23 cellular contexts compared by ENCODE assay signal in the genomic region with DNA sequence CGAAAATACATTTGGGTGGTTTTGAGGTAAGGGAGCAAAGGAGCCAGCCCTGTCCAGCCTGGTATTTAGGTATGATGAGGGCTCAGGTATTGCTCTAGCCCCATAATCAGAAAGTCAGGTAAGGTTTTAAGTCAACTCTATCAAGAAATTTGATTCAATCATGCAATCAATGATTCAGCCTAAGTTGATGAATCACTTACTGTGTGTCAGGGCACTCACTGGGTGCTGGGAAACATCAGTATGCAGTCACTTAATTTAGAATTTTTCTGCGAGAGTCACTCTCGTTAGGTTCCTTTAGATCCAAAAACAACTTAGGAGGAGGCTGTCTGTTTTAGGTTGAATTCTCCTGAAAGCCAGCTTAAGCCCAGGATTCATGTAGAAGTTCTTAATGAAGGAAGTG. TPM values are rescaled to one million over a fixed set of nuclear protein-coding genes. Genes with fewer than 3 reads are reported as not detected.
DNase-seq lines count a peak whose midpoint lies in the region; ATAC-seq and TF ChIP-seq lines count a peak whose summit lies in the region.
"Had no signal": no experiment of that assay in that cellular context is flagged by ENCODE, and none has a peak within 500 bp of the region (broad histone marks: within the 10 kb centered on the region; RNA-seq: fewer than 3 reads in every experiment).

No MANE protein-coding gene starts in this region.

- intact Hi-C loops in MCF 10A (cut with micrococcal nuclease): loop anchor here (5.0 kb wide), 1 partner anchor 67 kb away; no protein-coding TSS in a partner anchor
- intact Hi-C loops in breast epithelium (cut with DNase I; ENCODE audit: low total_unique reads): no loop called here
- intact Hi-C loops in PC-3 (cut with micrococcal nuclease): no loop called here

- ATAC-seq in PC-3 (peak; percentile 40; the same call in 1 of the 2 replicates), esophagus mucosa (peak; percentile 70), HG03521 (IDR thresholded peaks at IDR 0.05; ENCODE audit: unreplicated experiment) (no peak), HG03280 (IDR thresholded peaks at IDR 0.05; ENCODE audit: unreplicated experiment) (no peak)
- ATAC-seq: A549; activated CD8-positive, alpha-beta T cell treated with anti-CD3 and anti-CD28 coated beads for 36 hours; Panc1; right cardiac atrium had no signal

- H3K4me3 Mint-ChIP-seq in MCF 10A (ENCODE audit: unreplicated experiment) (peak overlapping the region; percentile 10), type B pancreatic cell (no peak overlapping the region)
- H3K4me3 Mint-ChIP-seq: activated CD8-positive, alpha-beta T cell treated with anti-CD3 and anti-CD28 coated beads for 36 hours; activated T-cell treated with anti-CD3 and anti-CD28 coated beads, Interleukin-2, amount 50 U/mL, for 24 hours had no signal

- TF ChIP-seq CTCF in MCF 10A (IDR thresholded peaks at IDR 0.05; ENCODE audit: unreplicated experiment): no peak
- TF ChIP-seq CTCF in breast epithelium (IDR thresholded peaks at IDR 0.05): no peak
- TF ChIP-seq CTCF in PC-3 (conservative IDR thresholded peaks at IDR 0.05; ENCODE audit: low read depth, low read length): no peak
- TF ChIP-seq CTCF in type B pancreatic cell (conservative IDR thresholded peaks at IDR 0.05): no peak

- no peak overlapping the region for H3K9ac ChIP-seq in PC-3 (ENCODE audit: low read length)

- H4K20me1 ChIP-seq in PC-3 (ENCODE audit: low read length): no peaks in the 10 kb centered on the region

- DNase-seq in MCF 10A (ENCODE audit: unreplicated experiment) (peak; percentile 46), breast epithelium (ENCODE audit: low spot score in 2 of 2) (no peak), PC-3 (peak; percentile 57), type B pancreatic cell (ENCODE audit: extremely low spot score, unreplicated experiment) (no peak), cortex of kidney (lab: John Stamatoyannopoulos, UW) (no peak)
- DNase-seq: activated CD8-positive, alpha-beta T cell treated with anti-CD3 and anti-CD28 coated beads for 36 hours; activated naive CD4-positive, alpha-beta T cell treated with anti-CD3 and anti-CD28 coated beads, Interleukin-2, amount 50 U/mL, for 16 hours; activated T-cell treated with anti-CD3 and anti-CD28 coated beads, Interleukin-2, amount 50 U/mL, for 24 hours; Karpas-422; left ventricle myocardium inferior; NCI-H1436; NCI-H82; right cardiac atrium; stimulated activated CD4-positive, alpha-beta T cell treated with anti-CD3 and anti-CD28 coated beads, Interleukin-15, amount 100 ng/mL, for 24 hours; stimulated activated naive CD4-positive, alpha-beta T cell treated with Interleukin-2 at 50 U/mL for 16 hours had no signal

- H3F3A ChIP-seq in PC-3 (ENCODE audit: low read length, unreplicated experiment): no peaks in the 10 kb centered on the region

- H3K9me3 Mint-ChIP-seq in MCF 10A (ENCODE audit: unreplicated experiment) (no peaks in the 10 kb centered on the region), type B pancreatic cell (peaks cover 4% of the 10 kb centered on the region)
- H3K9me3 Mint-ChIP-seq: activated CD8-positive, alpha-beta T cell treated with anti-CD3 and anti-CD28 coated beads for 36 hours; activated T-cell treated with anti-CD3 and anti-CD28 coated beads, Interleukin-2, amount 50 U/mL, for 24 hours had no signal

- H3K79me2 ChIP-seq in PC-3 (ENCODE audit: low read length): no peaks in the 10 kb centered on the region

- CTCF ChIA-PET in MCF 10A (lab: Yijun Ruan, JAX) (interaction anchor here (1.6 kb wide), 1 partner anchor 67 kb away, joined by 4 read pairs; no protein-coding TSS in a partner anchor), PC-3 (lab: Charles Lee) (no interaction called here)

- H3K27ac Mint-ChIP-seq in MCF 10A (ENCODE audit: low read depth, unreplicated experiment) (peak overlapping the region; percentile 95), type B pancreatic cell (peak overlapping the region; percentile 77)
- H3K27ac Mint-ChIP-seq: activated CD8-positive, alpha-beta T cell treated with anti-CD3 and anti-CD28 coated beads for 36 hours; activated T-cell treated with anti-CD3 and anti-CD28 coated beads, Interleukin-2, amount 50 U/mL, for 24 hours had no signal

- H3K4me1 Mint-ChIP-seq in MCF 10A (ENCODE audit: insufficient read depth, unreplicated experiment): peaks cover 32% of the 10 kb centered on the region
- no peaks in the 10 kb centered on the region for H3K4me1 Mint-ChIP-seq in type B pancreatic cell (ENCODE audit: unreplicated experiment)

- H3K27ac ChIP-seq in breast epithelium (no peak overlapping the region), PC-3 (ENCODE audit: low read length) (no peak overlapping the region)
- H3K27ac ChIP-seq: A549, left ventricle myocardium inferior, tibial nerve, VCaP had no signal

- H3K27me3 Mint-ChIP-seq in MCF 10A (ENCODE audit: insufficient read depth, unreplicated experiment): no peaks in the 10 kb centered on the region
- no peaks in the 10 kb centered on the region for H3K27me3 Mint-ChIP-seq in type B pancreatic cell

- H3K27me3 ChIP-seq in breast epithelium (no peaks in the 10 kb centered on the region), PC-3 (ENCODE audit: low read length) (no peaks in the 10 kb centered on the region)
- H3K27me3 ChIP-seq: tibial nerve had no signal

- H3K9me2 ChIP-seq in PC-3 (replicated peaks; ENCODE audit: low read length): no peaks in the 10 kb centered on the region

- H3K4me1 ChIP-seq in breast epithelium: no peaks in the 10 kb centered on the region
- H3K4me1 ChIP-seq in PC-3 (ENCODE audit: insufficient read depth, low read length): peaks cover 3% of the 10 kb centered on the region; the same call in 1 of the 2 replicates
- H3K4me1 ChIP-seq: A549, left ventricle myocardium inferior, tibial nerve had no signal

- H3K36me3 Mint-ChIP-seq in MCF 10A (ENCODE audit: insufficient read depth, unreplicated experiment) (no peaks in the 10 kb centered on the region), type B pancreatic cell (no peaks in the 10 kb centered on the region)

- H3K4me2 ChIP-seq in PC-3 (ENCODE audit: low read length): 0 out of 2 replicates have a peak overlapping the region, but pooled peaks have one; percentile 26
- H3K4me2 ChIP-seq: A549 had no signal

- H2AFZ ChIP-seq in PC-3 (ENCODE audit: low read length): no peak overlapping the region

- POLR2A ChIA-PET in MCF 10A (lab: Yijun Ruan, JAX) (interaction anchor here (0.7 to 5.2 kb wide), 8 partner anchors 11 to 502 kb away, joined by 3 to 33 read pairs (median 4); no protein-coding TSS in a partner anchor), PC-3 (lab: Charles Lee; ENCODE audit: unreplicated experiment) (no interaction called here)

- H3K9me3 ChIP-seq in breast epithelium (no peaks in the 10 kb centered on the region), PC-3 (ENCODE audit: low read length) (no peaks in the 10 kb centered on the region)
- H3K9me3 ChIP-seq: A549, left ventricle myocardium inferior, tibial nerve had no signal

- H3K4me3 ChIP-seq in breast epithelium (no peak overlapping the region), PC-3 (ENCODE audit: low read length) (no peak overlapping the region)
- H3K4me3 ChIP-seq: A549, left ventricle myocardium inferior, tibial nerve had no signal

- no peaks in the 10 kb centered on the region for H3K36me3 ChIP-seq in breast epithelium
- H3K36me3 ChIP-seq in PC-3 (ENCODE audit: low read depth, low read length): no peaks in the 10 kb centered on the region
- H3K36me3 ChIP-seq: left ventricle myocardium inferior, tibial nerve had no signal

- BruUV-seq in MCF 10A (replicated peaks; lab: Mats Ljungman, UMichigan) (TSS peak; percentile 93), PC-3 (replicated peaks; lab: Mats Ljungman, UMichigan) (no TSS peak)

- no peak for TF ChIP-seq POLR2A in breast epithelium (IDR thresholded peaks at IDR 0.05)

RNA-seq across cellular contexts. Expression of a gene that starts 17.7 kb away (rescaled TPM):
- total RNA-seq in MCF 10A (2022) (0.47 and 0.82 TPM in 2 replicates), breast epithelium (10 to 100 TPM in 1 of 3 donors, under 1 TPM in 1, not detected in 1; 0.32 to 16.2 TPM), PC-3 (2014; rRNA removed) (5.8 and 9.9 TPM in 2 replicates), esophagus mucosa (139 TPM), type B pancreatic cell (ENCODE audit: low replicate concordance) (45.2 and 121 TPM in 2 replicates)
- total RNA-seq: activated CD8-positive, alpha-beta T cell treated with anti-CD3 and anti-CD28 coated beads for 36 hours; left ventricle myocardium inferior; right cardiac atrium; tibial nerve had no signal

RNA-seq across cellular contexts. Expression of a gene that starts 37.9 kb away (rescaled TPM):
- total RNA-seq in MCF 10A (2022): not detected in 2 replicates
- total RNA-seq in breast epithelium: under 1 TPM in 1 of 3 donors, not detected in 2; 0.15 TPM
- 0.69 TPM in 1 of 2 replicates, not detected in the other for total RNA-seq in PC-3 (2014; rRNA removed)
- total RNA-seq in esophagus mucosa: 0.36 TPM
- not detected in 2 replicates for total RNA-seq in type B pancreatic cell (ENCODE audit: low replicate concordance)
- total RNA-seq: activated CD8-positive, alpha-beta T cell treated with anti-CD3 and anti-CD28 coated beads for 36 hours; endothelial cell of umbilical vein; left ventricle myocardium inferior; right cardiac atrium had no signal

Comparison
In these comparisons a context has a peak if more than half of its experiments do, and no peak if none do; other contexts are left out.
1. DNase-seq: peak in MCF 10A (single experiment) and PC-3 (single experiment); none in breast epithelium (0 of 2), type B pancreatic cell (single experiment) and cortex of kidney (single experiment).
2. ATAC-seq: peak in PC-3 (single experiment) and esophagus mucosa (single experiment); none in HG03521 (single experiment) and HG03280 (single experiment).